17 cellular contexts compared by ENCODE assay signal in genomic region chr6:112044856-112045255, GRCh38. TPM values are rescaled to one million over a fixed set of nuclear protein-coding genes. Genes with fewer than 3 reads are reported as not detected.
DNase-seq lines count a peak whose midpoint lies in the region; ATAC-seq and TF ChIP-seq lines count a peak whose summit lies in the region.
"Had no signal": no experiment of that assay in that cellular context is flagged by ENCODE, and none has a peak within 500 bp of the region (broad histone marks: within the 10 kb centered on the region; RNA-seq: fewer than 3 reads in every experiment).

No MANE protein-coding gene starts in this region.

- H3K4me3 ChIP-seq in SK-N-SH (ENCODE audit: low read depth in 2 of 2, low read length in 1 of 2) (no peak overlapping the region), psoas muscle (no peak overlapping the region)
- H3K4me3 ChIP-seq: hepatocyte, lung, ovary had no signal

- H3K27ac ChIP-seq in SK-N-SH (ENCODE audit: low read depth in 2 of 2, low read length in 1 of 2) (peak overlapping the region; percentile 31 to 96; a peak in 3 of 4 replicates), psoas muscle (no peak overlapping the region)
- H3K27ac ChIP-seq: hepatocyte, ovary had no signal

- H4K20me1 ChIP-seq in SK-N-SH (ENCODE audit: insufficient read depth) = no peaks in the 10 kb centered on the region

- no peak for TF ChIP-seq RAD21 in SK-N-SH (IDR thresholded peaks at IDR 0.05; ENCODE audit: low read length)

- DNase-seq in Daoy (ENCODE audit: low read depth) = peak; percentile 80
- no peak for DNase-seq in SK-N-SH
- peak; percentile 96 for DNase-seq in fibroblast of peridontal ligament (ENCODE audit: extremely low read depth)
- peak; percentile 63 for DNase-seq in renal cortical epithelial cell (ENCODE audit: low read depth)
- no peak for DNase-seq in Ammon's horn (ENCODE audit: low spot score)
- DNase-seq in psoas muscle = no peak
- DNase-seq: activated naive CD4-positive, alpha-beta T cell treated with anti-CD3 and anti-CD28 coated beads for 36 hours; DMS153; MV-4-11; NCI-H2171 treated with DMSO at 0.1 percent for 48 hours; OCI-M1; ovary; stimulated activated CD4-positive, alpha-beta T cell treated with anti-CD3 and anti-CD28 coated beads, Interleukin-4, amount 100 ng/mL, for 1 hour; stimulated activated naive CD4-positive, alpha-beta T cell had no signal

- no peaks in the 10 kb centered on the region for H3K36me3 ChIP-seq in SK-N-SH (replicated peaks in 1 of 2; ENCODE audit: control insufficient read depth in 1 of 2, insufficient read depth in 2 of 2, low read length in 1 of 2)
- H3K36me3 ChIP-seq in psoas muscle (ENCODE audit: insufficient read depth in 1 of 2, low read depth in 1 of 2) = no peaks in the 10 kb centered on the region
- H3K36me3 ChIP-seq: ovary had no signal

- ATAC-seq in GM21717 (IDR thresholded peaks at IDR 0.05; ENCODE audit: unreplicated experiment) (no peak), psoas muscle (no peak)

- no peaks in the 10 kb centered on the region for H3K9me2 ChIP-seq in SK-N-SH

- WGBS in SK-N-SH (ENCODE audit: low lambda C conversion rate) = 19% methylated on average over 3 of the region's 3 CpGs
- WGBS in psoas muscle, 3 donors = 24 to 44% (median 38%) methylated on average over 3 of the region's 3 CpGs

- H3F3A ChIP-seq in SK-N-SH (replicated peaks; ENCODE audit: insufficient read depth) = peaks cover 23% of the 10 kb centered on the region

- POLR2A ChIA-PET in SK-N-SH (lab: Yijun Ruan, JAX) = no interaction called here

- H3K79me2 ChIP-seq in SK-N-SH (ENCODE audit: insufficient read depth) = no peaks in the 10 kb centered on the region
- H3K79me2 ChIP-seq: hepatocyte had no signal

- no peak overlapping the region for H3K9ac ChIP-seq in SK-N-SH

- H2AFZ ChIP-seq in SK-N-SH (ENCODE audit: low read depth) = no peak overlapping the region
- H2AFZ ChIP-seq: hepatocyte had no signal

- no peaks in the 10 kb centered on the region for H3K9me3 ChIP-seq in SK-N-SH
- H3K9me3 ChIP-seq in psoas muscle = no peaks in the 10 kb centered on the region
- H3K9me3 ChIP-seq: ovary had no signal

- TF ChIP-seq CTCF in SK-N-SH (IDR thresholded peaks at IDR 0.05) (no peak), psoas muscle (IDR thresholded peaks at IDR 0.05) (no peak)

- no peaks in the 10 kb centered on the region for H3K27me3 ChIP-seq in SK-N-SH (ENCODE audit: insufficient read depth)
- H3K27me3 ChIP-seq in psoas muscle (ENCODE audit: insufficient read depth in 3 of 3, low read length in 2 of 3) = no peaks in the 10 kb centered on the region
- H3K27me3 ChIP-seq: hepatocyte, ovary had no signal

- H3K4me1 ChIP-seq in SK-N-SH (ENCODE audit: control insufficient read depth in 1 of 2, insufficient read depth in 2 of 2, low read depth in 1 of 2, low read length in 1 of 2) = peaks cover 6% of the 10 kb centered on the region in 2 experiments
- peaks cover 6% of the 10 kb centered on the region for H3K4me1 ChIP-seq in psoas muscle

- intact Hi-C loops in psoas muscle (cut with DNase I) = loop anchor here in 1 of 2 donors (10.0 kb wide), 1 partner anchor 790 kb away; a partner anchor contains a TSS

- peak in 1 of 2 experiments; percentile 39; a peak in 1 of 4 replicates for TF ChIP-seq EP300 in SK-N-SH (IDR thresholded peaks at IDR 0.05; ENCODE audit: borderline replicate concordance in 1 of 2, low read depth in 1 of 2, low read length in 1 of 2)

- peak overlapping the region; percentile 13; the same call in 1 of the 2 replicates for H3K4me2 ChIP-seq in SK-N-SH
- H3K4me2 ChIP-seq: hepatocyte had no signal

- CTCF ChIA-PET in SK-N-SH (lab: Yijun Ruan, JAX) = interaction anchor here (0.8 to 6.1 kb wide), 14 partner anchors 10 to 786 kb away, joined by 3 to 65 read pairs (median 6); partner anchors contain the start of gene CCN6

TF ChIP-seq in SK-N-SH, 30 proteins besides CTCF, POLR2A, EP300 and RAD21 (continues in another document):
- TF ChIP-seq USF2 (IDR thresholded peaks at IDR 0.05; ENCODE audit: borderline replicate concordance, low read depth, low read length) = no peak
- peak; percentile 87 for TF ChIP-seq TCF12 (IDR thresholded peaks at IDR 0.05)
- TF ChIP-seq NFIC (IDR thresholded peaks at IDR 0.05; ENCODE audit: borderline replicate concordance) = peak; percentile 63; the same call in 1 of the 2 replicates
- no peak for TF ChIP-seq MAX (IDR thresholded peaks at IDR 0.05; ENCODE audit: low read depth)
- TF ChIP-seq GATA2 (CRISPR knock-in tag; IDR thresholded peaks at IDR 0.05) = no peak
- TF ChIP-seq, protein P1, sequence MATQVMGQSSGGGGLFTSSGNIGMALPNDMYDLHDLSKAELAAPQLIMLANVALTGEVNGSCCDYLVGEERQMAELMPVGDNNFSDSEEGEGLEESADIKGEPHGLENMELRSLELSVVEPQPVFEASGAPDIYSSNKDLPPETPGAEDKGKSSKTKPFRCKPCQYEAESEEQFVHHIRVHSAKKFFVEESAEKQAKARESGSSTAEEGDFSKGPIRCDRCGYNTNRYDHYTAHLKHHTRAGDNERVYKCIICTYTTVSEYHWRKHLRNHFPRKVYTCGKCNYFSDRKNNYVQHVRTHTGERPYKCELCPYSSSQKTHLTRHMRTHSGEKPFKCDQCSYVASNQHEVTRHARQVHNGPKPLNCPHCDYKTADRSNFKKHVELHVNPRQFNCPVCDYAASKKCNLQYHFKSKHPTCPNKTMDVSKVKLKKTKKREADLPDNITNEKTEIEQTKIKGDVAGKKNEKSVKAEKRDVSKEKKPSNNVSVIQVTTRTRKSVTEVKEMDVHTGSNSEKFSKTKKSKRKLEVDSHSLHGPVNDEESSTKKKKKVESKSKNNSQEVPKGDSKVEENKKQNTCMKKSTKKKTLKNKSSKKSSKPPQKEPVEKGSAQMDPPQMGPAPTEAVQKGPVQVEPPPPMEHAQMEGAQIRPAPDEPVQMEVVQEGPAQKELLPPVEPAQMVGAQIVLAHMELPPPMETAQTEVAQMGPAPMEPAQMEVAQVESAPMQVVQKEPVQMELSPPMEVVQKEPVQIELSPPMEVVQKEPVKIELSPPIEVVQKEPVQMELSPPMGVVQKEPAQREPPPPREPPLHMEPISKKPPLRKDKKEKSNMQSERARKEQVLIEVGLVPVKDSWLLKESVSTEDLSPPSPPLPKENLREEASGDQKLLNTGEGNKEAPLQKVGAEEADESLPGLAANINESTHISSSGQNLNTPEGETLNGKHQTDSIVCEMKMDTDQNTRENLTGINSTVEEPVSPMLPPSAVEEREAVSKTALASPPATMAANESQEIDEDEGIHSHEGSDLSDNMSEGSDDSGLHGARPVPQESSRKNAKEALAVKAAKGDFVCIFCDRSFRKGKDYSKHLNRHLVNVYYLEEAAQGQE (IDR thresholded peaks at IDR 0.05; ENCODE audit: low read depth, low read length) = no peak
- no peak for TF ChIP-seq IRF3 (IDR thresholded peaks at IDR 0.05; ENCODE audit: low read depth, low read length)
- TF ChIP-seq FOSL2 (IDR thresholded peaks at IDR 0.05; ENCODE audit: borderline replicate concordance, low read depth) = 0 out of 2 replicates have a peak, but pooled peaks have one; percentile 2
- TF ChIP-seq RXRA (IDR thresholded peaks at IDR 0.05; ENCODE audit: borderline replicate concordance, low read depth) = no peak

RNA-seq across cellular contexts. Expression of gene CCN6, which starts 9.0 kb away (rescaled TPM):
- not detected in 2 replicates for total RNA-seq in Daoy (2014; rRNA removed; shearing (Covaris generic))
- polyA plus RNA-seq in SK-N-SH (2012; rRNA removed) = not detected in 2 replicates
- not detected in 2 replicates for polyA plus RNA-seq in SK-N-SH (2012; cell fraction: cytosol; rRNA removed)
- polyA plus RNA-seq in SK-N-SH (2012; cell fraction: nucleus; rRNA removed) = not detected in 2 replicates
- total RNA-seq in renal cortical epithelial cell = 2.1 and 5.4 TPM in 2 replicates
- total RNA-seq in psoas muscle = not detected
- under 1 TPM in 1 of 3 donors, not detected in 2; 0.01 TPM for polyA plus RNA-seq in psoas muscle
- total RNA-seq: hepatocyte, lung had no signal
- polyA plus RNA-seq: lung, ovary had no signal

RNA-seq across cellular contexts. Expression of gene TUBE1, which starts 42.4 kb away (rescaled TPM):
- total RNA-seq in Daoy (2014; rRNA removed; shearing (Covaris generic)) = 22.1 and 26.4 TPM in 2 replicates
- polyA plus RNA-seq in SK-N-SH (2012; rRNA removed) (11.9 and 14.6 TPM in 2 replicates), psoas muscle (1 to 10 TPM; 4.7 to 6.9 (median 5.9) TPM)
- 9.9 and 10.9 TPM in 2 replicates for polyA plus RNA-seq in SK-N-SH (2012; cell fraction: cytosol; rRNA removed)
- 22.4 and 46.4 TPM in 2 replicates for polyA plus RNA-seq in SK-N-SH (2012; cell fraction: nucleus; rRNA removed)
- total RNA-seq in renal cortical epithelial cell (13.5 and 25.4 TPM in 2 replicates), psoas muscle (1 to 10 TPM; 5.6 to 7.0 (median 6.1) TPM)

RNA-seq across cellular contexts. Expression of gene FAM229B, which starts 42.5 kb away (rescaled TPM):
- 29.6 and 31.6 TPM in 2 replicates for total RNA-seq in Daoy (2014; rRNA removed; shearing (Covaris generic))
- polyA plus RNA-seq in SK-N-SH (2012; rRNA removed) = 15.9 and 20.6 TPM in 2 replicates
- polyA plus RNA-seq in SK-N-SH (2012; cell fraction: cytosol; rRNA removed) = 18.5 and 21.2 TPM in 2 replicates
- 6.7 and 7.1 TPM in 2 replicates for polyA plus RNA-seq in SK-N-SH (2012; cell fraction: nucleus; rRNA removed)
- total RNA-seq in renal cortical epithelial cell = 15.5 and 24.1 TPM in 2 replicates
- total RNA-seq in psoas muscle = 10 to 100 TPM in 2 of 4 donors, 1 to 10 TPM in 2; 7.2 to 17.7 (median 11.2) TPM
- polyA plus RNA-seq in psoas muscle = 10 to 100 TPM in 1 of 3 donors, 1 to 10 TPM in 2; 5.8 to 11.5 (median 7.6) TPM

Comparison
In these comparisons a context has a peak if more than half of its experiments do, and no peak if none do; other contexts are left out.
1. DNase-seq: peak in Daoy (single experiment), fibroblast of peridontal ligament (single experiment) and renal cortical epithelial cell (single experiment); none in SK-N-SH (single experiment), Ammon's horn (single experiment) and psoas muscle (0 of 2).